Comparison of ENCODE assay signal across 1 cellular context in the genomic region with DNA sequence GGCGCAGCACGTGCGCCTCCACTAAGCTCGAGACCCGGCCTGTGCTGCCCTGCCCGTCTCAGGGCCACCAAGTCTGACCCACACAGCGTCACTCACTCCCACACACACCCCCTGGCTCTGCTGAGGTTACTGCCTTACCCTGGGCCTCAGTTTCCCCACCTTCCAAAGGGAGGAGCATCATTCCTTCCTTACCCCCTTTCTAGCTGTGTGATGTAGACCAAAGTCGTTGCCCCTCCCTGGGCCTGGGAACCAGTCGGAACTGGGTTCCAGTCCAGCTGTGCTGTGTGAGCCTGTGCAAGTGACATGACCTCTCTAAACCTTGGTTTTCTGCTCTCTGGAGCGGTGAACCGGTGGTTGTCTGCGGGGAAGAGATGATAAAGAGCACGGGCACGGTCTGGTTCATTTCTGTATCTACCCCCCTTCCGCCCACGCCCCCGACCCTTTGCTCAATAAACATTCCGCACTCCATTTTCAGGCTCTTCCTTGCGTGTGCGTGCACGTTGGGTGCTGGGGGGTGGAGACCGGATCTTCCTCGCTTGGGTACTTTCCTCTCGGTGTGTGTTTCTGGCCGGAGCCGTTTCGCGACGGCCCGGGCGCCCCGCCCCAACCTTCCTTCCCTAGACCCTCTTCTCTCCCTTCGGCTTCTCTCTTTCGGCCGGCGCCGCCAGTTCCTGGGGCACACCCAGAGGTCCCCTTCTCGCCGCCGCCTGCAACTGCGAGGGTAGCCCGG.
TF ChIP-seq lines count a peak whose summit lies in the region.

A gene with protein sequence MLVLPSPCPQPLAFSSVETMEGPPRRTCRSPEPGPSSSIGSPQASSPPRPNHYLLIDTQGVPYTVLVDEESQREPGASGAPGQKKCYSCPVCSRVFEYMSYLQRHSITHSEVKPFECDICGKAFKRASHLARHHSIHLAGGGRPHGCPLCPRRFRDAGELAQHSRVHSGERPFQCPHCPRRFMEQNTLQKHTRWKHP (plus strand): TSS at position 647 of the 730 bp plus-strand sequence. CDS start 923 bp downstream, outside the sequence.

TF ChIP-seq in K562, 482 proteins besides CTCF, POLR2A, EP300 and RAD21 (continues in another document):
- TF ChIP-seq ILF3 (IDR thresholded peaks at IDR 0.05; ENCODE audit: borderline replicate concordance) (no peak), SMARCC2 (IDR thresholded peaks at IDR 0.05; ENCODE audit: low read depth) (no peak), ZNF165 (CRISPR knock-in tag; IDR thresholded peaks at IDR 0.05; ENCODE audit: borderline replicate concordance) (no peak), ZNF124 (CRISPR knock-in tag; IDR thresholded peaks at IDR 0.05) (no peak), ARID2 (IDR thresholded peaks at IDR 0.05) (no peak), SAFB2 (IDR thresholded peaks at IDR 0.05; ENCODE audit: borderline replicate concordance, low read depth, low read length, severe bottlenecking) (no peak), MYBL2 (IDR thresholded peaks at IDR 0.05; ENCODE audit: low read depth) (no peak), MYBL2 (CRISPR knock-in tag; IDR thresholded peaks at IDR 0.05; ENCODE audit: borderline replicate concordance) (no peak), MAFK (IDR thresholded peaks at IDR 0.05; ENCODE audit: low read length) (no peak), NCOA2 (IDR thresholded peaks at IDR 0.05; ENCODE audit: partially characterized antibody in 2 of 2) (no peak), JUND (IDR thresholded peaks at IDR 0.05; ENCODE audit: borderline replicate concordance, low read depth, low read length) (peak; percentile 60), JUND (tag; IDR thresholded peaks at IDR 0.05; ENCODE audit: borderline replicate concordance, low read depth, low read length) (no peak), CHD2 (IDR thresholded peaks at IDR 0.05; ENCODE audit: low read depth, low read length) (no peak), TCF7 (IDR thresholded peaks at IDR 0.05; ENCODE audit: borderline replicate concordance) (0 out of 2 replicates have a peak, but pooled peaks have one; percentile 24), ZNF282 (CRISPR knock-in tag; IDR thresholded peaks at IDR 0.05) (no peak), TRIM28 (IDR thresholded peaks at IDR 0.05) (no peak), ARHGAP35 (IDR thresholded peaks at IDR 0.05; ENCODE audit: partially characterized antibody) (no peak), TARDBP (IDR thresholded peaks at IDR 0.05) (0 out of 2 replicates have a peak, but pooled peaks have one; percentile 29), PURB (CRISPR knock-in tag; IDR thresholded peaks at IDR 0.05; ENCODE audit: low read depth) (no peak), MCM2 (IDR thresholded peaks at IDR 0.05; ENCODE audit: low read depth) (no peak), FOS (IDR thresholded peaks at IDR 0.05; ENCODE audit: extremely low read depth, insufficient read length) (no peak), ZKSCAN8 (CRISPR knock-in tag; IDR thresholded peaks at IDR 0.05) (no peak), RBM17 (IDR thresholded peaks at IDR 0.05; ENCODE audit: borderline replicate concordance, low read depth, low read length) (no peak), CXXC5 (CRISPR knock-in tag; IDR thresholded peaks at IDR 0.05) (peak; percentile 81), TAF1 (IDR thresholded peaks at IDR 0.05; ENCODE audit: control insufficient read depth, extremely low read depth, insufficient read depth, low read length, severe bottlenecking) (peak; percentile 80), NCOR1 (IDR thresholded peaks at IDR 0.05) (0 out of 2 replicates have a peak, but pooled peaks have one; percentile 16), NEUROD1 (IDR thresholded peaks at IDR 0.05; ENCODE audit: borderline replicate concordance, low read depth, low read length, partially characterized antibody) (peak; percentile 84), U2AF1 (optimal IDR thresholded peaks at IDR 0.05; ENCODE audit: low read depth, low read length) (no peak), MEIS2 (IDR thresholded peaks at IDR 0.05; ENCODE audit: partially characterized antibody) (no peak), CBFA2T2 (conservative IDR thresholded peaks at IDR 0.05) (no peak), FUS (optimal IDR thresholded peaks at IDR 0.05; ENCODE audit: low read depth, low read length) (no peak), KHSRP (IDR thresholded peaks at IDR 0.05) (no peak), BMI1 (IDR thresholded peaks at IDR 0.05; ENCODE audit: low read length) (no peak), ZNF174 (CRISPR knock-in tag; IDR thresholded peaks at IDR 0.05) (no peak), ZNF133 (CRISPR knock-in tag; IDR thresholded peaks at IDR 0.05) (no peak), TEAD4 (IDR thresholded peaks at IDR 0.05; ENCODE audit: low read length) (no peak), TEAD4 (CRISPR knock-in tag; IDR thresholded peaks at IDR 0.05; ENCODE audit: borderline replicate concordance) (no peak), ZNF431 (CRISPR knock-in tag; IDR thresholded peaks at IDR 0.05) (no peak), HMGN3 (IDR thresholded peaks at IDR 0.05; ENCODE audit: borderline replicate concordance, extremely low read depth, insufficient read length, low read depth, low read length) (peak; percentile 87)
- TF ChIP-seq, protein P1, sequence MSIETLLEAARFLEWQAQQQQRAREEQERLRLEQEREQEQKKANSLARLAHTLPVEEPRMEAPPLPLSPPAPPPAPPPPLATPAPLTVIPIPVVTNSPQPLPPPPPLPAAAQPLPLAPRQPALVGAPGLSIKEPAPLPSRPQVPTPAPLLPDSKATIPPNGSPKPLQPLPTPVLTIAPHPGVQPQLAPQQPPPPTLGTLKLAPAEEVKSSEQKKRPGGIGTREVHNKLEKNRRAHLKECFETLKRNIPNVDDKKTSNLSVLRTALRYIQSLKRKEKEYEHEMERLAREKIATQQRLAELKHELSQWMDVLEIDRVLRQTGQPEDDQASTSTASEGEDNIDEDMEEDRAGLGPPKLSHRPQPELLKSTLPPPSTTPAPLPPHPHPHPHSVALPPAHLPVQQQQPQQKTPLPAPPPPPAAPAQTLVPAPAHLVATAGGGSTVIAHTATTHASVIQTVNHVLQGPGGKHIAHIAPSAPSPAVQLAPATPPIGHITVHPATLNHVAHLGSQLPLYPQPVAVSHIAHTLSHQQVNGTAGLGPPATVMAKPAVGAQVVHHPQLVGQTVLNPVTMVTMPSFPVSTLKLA (conservative IDR thresholded peaks at IDR 0.05): peak; percentile 59 to 89; a peak in 3 of 4 replicates
- TF ChIP-seq, protein P2, sequence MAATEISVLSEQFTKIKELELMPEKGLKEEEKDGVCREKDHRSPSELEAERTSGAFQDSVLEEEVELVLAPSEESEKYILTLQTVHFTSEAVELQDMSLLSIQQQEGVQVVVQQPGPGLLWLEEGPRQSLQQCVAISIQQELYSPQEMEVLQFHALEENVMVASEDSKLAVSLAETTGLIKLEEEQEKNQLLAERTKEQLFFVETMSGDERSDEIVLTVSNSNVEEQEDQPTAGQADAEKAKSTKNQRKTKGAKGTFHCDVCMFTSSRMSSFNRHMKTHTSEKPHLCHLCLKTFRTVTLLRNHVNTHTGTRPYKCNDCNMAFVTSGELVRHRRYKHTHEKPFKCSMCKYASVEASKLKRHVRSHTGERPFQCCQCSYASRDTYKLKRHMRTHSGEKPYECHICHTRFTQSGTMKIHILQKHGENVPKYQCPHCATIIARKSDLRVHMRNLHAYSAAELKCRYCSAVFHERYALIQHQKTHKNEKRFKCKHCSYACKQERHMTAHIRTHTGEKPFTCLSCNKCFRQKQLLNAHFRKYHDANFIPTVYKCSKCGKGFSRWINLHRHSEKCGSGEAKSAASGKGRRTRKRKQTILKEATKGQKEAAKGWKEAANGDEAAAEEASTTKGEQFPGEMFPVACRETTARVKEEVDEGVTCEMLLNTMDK (IDR thresholded peaks at IDR 0.05; ENCODE audit: borderline replicate concordance, insufficient read depth, low read depth, low read length, poor library complexity, severe bottlenecking): no peak
- TF ChIP-seq, protein P3, sequence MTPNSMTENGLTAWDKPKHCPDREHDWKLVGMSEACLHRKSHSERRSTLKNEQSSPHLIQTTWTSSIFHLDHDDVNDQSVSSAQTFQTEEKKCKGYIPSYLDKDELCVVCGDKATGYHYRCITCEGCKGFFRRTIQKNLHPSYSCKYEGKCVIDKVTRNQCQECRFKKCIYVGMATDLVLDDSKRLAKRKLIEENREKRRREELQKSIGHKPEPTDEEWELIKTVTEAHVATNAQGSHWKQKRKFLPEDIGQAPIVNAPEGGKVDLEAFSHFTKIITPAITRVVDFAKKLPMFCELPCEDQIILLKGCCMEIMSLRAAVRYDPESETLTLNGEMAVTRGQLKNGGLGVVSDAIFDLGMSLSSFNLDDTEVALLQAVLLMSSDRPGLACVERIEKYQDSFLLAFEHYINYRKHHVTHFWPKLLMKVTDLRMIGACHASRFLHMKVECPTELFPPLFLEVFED (CRISPR knock-in tag; conservative IDR thresholded peaks at IDR 0.05): no peak
- TF ChIP-seq, protein P4, sequence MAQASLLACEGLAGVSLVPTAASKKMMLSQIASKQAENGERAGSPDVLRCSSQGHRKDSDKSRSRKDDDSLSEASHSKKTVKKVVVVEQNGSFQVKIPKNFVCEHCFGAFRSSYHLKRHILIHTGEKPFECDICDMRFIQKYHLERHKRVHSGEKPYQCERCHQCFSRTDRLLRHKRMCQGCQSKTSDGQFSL (CRISPR knock-in tag; IDR thresholded peaks at IDR 0.05): peak; percentile 89
- TF ChIP-seq, protein P4 (tag; IDR thresholded peaks at IDR 0.05): peak in 1 of 2 experiments; percentile 73; a peak in 2 of 4 replicates
- TF ChIP-seq, protein P5, sequence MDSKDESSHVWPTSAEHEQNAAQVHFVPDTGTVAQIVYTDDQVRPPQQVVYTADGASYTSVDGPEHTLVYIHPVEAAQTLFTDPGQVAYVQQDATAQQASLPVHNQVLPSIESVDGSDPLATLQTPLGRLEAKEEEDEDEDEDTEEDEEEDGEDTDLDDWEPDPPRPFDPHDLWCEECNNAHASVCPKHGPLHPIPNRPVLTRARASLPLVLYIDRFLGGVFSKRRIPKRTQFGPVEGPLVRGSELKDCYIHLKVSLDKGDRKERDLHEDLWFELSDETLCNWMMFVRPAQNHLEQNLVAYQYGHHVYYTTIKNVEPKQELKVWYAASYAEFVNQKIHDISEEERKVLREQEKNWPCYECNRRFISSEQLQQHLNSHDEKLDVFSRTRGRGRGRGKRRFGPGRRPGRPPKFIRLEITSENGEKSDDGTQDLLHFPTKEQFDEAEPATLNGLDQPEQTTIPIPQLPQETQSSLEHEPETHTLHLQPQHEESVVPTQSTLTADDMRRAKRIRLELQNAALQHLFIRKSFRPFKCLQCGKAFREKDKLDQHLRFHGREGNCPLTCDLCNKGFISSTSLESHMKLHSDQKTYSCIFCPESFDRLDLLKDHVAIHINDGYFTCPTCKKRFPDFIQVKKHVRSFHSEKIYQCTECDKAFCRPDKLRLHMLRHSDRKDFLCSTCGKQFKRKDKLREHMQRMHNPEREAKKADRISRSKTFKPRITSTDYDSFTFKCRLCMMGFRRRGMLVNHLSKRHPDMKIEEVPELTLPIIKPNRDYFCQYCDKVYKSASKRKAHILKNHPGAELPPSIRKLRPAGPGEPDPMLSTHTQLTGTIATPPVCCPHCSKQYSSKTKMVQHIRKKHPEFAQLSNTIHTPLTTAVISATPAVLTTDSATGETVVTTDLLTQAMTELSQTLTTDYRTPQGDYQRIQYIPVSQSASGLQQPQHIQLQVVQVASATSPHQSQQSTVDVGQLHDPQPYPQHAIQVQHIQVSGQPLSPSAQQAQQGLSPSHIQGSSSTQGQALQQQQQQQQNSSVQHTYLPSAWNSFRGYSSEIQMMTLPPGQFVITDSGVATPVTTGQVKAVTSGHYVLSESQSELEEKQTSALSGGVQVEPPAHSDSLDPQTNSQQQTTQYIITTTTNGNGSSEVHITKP (IDR thresholded peaks at IDR 0.05; ENCODE audit: partially characterized antibody): peak; percentile 25
- TF ChIP-seq, protein P6, sequence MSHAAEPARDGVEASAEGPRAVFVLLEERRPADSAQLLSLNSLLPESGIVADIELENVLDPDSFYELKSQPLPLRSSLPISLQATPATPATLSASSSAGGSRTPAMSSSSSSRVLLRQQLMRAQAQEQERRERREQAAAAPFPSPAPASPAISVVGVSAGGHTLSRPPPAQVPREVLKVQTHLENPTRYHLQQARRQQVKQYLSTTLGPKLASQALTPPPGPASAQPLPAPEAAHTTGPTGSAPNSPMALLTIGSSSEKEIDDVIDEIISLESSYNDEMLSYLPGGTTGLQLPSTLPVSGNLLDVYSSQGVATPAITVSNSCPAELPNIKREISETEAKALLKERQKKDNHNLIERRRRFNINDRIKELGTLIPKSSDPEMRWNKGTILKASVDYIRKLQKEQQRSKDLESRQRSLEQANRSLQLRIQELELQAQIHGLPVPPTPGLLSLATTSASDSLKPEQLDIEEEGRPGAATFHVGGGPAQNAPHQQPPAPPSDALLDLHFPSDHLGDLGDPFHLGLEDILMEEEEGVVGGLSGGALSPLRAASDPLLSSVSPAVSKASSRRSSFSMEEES (CRISPR knock-in tag; IDR thresholded peaks at IDR 0.05): no peak
- TF ChIP-seq, protein P7, sequence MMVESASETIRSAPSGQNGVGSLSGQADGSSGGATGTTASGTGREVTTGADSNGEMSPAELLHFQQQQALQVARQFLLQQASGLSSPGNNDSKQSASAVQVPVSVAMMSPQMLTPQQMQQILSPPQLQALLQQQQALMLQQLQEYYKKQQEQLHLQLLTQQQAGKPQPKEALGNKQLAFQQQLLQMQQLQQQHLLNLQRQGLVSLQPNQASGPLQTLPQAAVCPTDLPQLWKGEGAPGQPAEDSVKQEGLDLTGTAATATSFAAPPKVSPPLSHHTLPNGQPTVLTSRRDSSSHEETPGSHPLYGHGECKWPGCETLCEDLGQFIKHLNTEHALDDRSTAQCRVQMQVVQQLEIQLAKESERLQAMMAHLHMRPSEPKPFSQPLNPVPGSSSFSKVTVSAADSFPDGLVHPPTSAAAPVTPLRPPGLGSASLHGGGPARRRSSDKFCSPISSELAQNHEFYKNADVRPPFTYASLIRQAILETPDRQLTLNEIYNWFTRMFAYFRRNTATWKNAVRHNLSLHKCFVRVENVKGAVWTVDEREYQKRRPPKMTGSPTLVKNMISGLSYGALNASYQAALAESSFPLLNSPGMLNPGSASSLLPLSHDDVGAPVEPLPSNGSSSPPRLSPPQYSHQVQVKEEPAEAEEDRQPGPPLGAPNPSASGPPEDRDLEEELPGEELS (CRISPR knock-in tag; IDR thresholded peaks at IDR 0.05; ENCODE audit: borderline replicate concordance): no peak
- TF ChIP-seq, protein P8, sequence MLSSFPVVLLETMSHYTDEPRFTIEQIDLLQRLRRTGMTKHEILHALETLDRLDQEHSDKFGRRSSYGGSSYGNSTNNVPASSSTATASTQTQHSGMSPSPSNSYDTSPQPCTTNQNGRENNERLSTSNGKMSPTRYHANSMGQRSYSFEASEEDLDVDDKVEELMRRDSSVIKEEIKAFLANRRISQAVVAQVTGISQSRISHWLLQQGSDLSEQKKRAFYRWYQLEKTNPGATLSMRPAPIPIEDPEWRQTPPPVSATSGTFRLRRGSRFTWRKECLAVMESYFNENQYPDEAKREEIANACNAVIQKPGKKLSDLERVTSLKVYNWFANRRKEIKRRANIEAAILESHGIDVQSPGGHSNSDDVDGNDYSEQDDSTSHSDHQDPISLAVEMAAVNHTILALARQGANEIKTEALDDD (IDR thresholded peaks at IDR 0.05): no peak
